1 cellular context compared by ENCODE assay signal in the genomic region with DNA sequence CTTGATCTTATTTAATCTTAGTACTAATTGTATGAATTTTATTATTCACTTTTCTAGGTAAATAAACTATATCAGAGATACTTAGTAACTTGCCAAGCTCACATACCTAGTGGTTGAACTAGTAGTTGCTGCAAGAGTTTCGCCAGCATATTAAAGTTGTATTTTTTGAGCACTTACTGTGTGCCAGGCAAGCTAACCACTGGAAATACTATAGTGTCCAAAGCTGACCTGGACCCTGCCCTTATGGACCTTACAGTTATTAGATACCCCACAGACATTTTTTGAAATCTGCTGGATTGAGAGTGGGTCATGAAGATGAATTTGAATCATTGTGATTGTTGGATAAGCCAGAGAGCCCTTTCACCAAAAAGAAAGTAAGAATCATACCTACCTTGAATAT.
TF ChIP-seq lines count a peak whose summit lies in the region.

No MANE protein-coding gene starts in this region.

TF ChIP-seq in SK-N-SH, 30 proteins besides CTCF, POLR2A, EP300 and RAD21 (continued from another document):
- TF ChIP-seq, protein P1, sequence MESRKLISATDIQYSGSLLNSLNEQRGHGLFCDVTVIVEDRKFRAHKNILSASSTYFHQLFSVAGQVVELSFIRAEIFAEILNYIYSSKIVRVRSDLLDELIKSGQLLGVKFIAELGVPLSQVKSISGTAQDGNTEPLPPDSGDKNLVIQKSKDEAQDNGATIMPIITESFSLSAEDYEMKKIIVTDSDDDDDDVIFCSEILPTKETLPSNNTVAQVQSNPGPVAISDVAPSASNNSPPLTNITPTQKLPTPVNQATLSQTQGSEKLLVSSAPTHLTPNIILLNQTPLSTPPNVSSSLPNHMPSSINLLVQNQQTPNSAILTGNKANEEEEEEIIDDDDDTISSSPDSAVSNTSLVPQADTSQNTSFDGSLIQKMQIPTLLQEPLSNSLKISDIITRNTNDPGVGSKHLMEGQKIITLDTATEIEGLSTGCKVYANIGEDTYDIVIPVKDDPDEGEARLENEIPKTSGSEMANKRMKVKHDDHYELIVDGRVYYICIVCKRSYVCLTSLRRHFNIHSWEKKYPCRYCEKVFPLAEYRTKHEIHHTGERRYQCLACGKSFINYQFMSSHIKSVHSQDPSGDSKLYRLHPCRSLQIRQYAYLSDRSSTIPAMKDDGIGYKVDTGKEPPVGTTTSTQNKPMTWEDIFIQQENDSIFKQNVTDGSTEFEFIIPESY (IDR thresholded peaks at IDR 0.05; ENCODE audit: borderline replicate concordance, low read depth): no peak
- TF ChIP-seq NFIC (IDR thresholded peaks at IDR 0.05; ENCODE audit: borderline replicate concordance): no peak
- TF ChIP-seq FOSL2 (IDR thresholded peaks at IDR 0.05; ENCODE audit: borderline replicate concordance, low read depth): no peak
- no peak for TF ChIP-seq NRF1 (IDR thresholded peaks at IDR 0.05; ENCODE audit: low read depth, low read length)
- no peak for TF ChIP-seq POLR2AphosphoS5 (IDR thresholded peaks at IDR 0.05; ENCODE audit: low read depth, low read length)
- no peak for TF ChIP-seq USF1 (IDR thresholded peaks at IDR 0.05; ENCODE audit: borderline replicate concordance, low read depth)
- TF ChIP-seq RCOR1 (IDR thresholded peaks at IDR 0.05; ENCODE audit: low read length): no peak
- no peak for TF ChIP-seq YY1 (IDR thresholded peaks at IDR 0.05; ENCODE audit: low read depth)
- TF ChIP-seq MEF2A (IDR thresholded peaks at IDR 0.05; ENCODE audit: borderline replicate concordance, low read depth): no peak
- no peak for TF ChIP-seq TEAD4 (IDR thresholded peaks at IDR 0.05; ENCODE audit: borderline replicate concordance, insufficient read depth)
- TF ChIP-seq TCF12 (IDR thresholded peaks at IDR 0.05): no peak
- no peak for TF ChIP-seq EZH2phosphoT487 (IDR thresholded peaks at IDR 0.05; ENCODE audit: borderline replicate concordance, low read depth)
- TF ChIP-seq, protein P2, sequence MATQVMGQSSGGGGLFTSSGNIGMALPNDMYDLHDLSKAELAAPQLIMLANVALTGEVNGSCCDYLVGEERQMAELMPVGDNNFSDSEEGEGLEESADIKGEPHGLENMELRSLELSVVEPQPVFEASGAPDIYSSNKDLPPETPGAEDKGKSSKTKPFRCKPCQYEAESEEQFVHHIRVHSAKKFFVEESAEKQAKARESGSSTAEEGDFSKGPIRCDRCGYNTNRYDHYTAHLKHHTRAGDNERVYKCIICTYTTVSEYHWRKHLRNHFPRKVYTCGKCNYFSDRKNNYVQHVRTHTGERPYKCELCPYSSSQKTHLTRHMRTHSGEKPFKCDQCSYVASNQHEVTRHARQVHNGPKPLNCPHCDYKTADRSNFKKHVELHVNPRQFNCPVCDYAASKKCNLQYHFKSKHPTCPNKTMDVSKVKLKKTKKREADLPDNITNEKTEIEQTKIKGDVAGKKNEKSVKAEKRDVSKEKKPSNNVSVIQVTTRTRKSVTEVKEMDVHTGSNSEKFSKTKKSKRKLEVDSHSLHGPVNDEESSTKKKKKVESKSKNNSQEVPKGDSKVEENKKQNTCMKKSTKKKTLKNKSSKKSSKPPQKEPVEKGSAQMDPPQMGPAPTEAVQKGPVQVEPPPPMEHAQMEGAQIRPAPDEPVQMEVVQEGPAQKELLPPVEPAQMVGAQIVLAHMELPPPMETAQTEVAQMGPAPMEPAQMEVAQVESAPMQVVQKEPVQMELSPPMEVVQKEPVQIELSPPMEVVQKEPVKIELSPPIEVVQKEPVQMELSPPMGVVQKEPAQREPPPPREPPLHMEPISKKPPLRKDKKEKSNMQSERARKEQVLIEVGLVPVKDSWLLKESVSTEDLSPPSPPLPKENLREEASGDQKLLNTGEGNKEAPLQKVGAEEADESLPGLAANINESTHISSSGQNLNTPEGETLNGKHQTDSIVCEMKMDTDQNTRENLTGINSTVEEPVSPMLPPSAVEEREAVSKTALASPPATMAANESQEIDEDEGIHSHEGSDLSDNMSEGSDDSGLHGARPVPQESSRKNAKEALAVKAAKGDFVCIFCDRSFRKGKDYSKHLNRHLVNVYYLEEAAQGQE (IDR thresholded peaks at IDR 0.05; ENCODE audit: low read depth, low read length): no peak
- no peak for TF ChIP-seq GATA2 (CRISPR knock-in tag; IDR thresholded peaks at IDR 0.05)
- TF ChIP-seq SMC3 (IDR thresholded peaks at IDR 0.05; ENCODE audit: low read depth, low read length): no peak
- TF ChIP-seq SIN3A (IDR thresholded peaks at IDR 0.05; ENCODE audit: borderline replicate concordance, low read depth, low read length): no peak
- TF ChIP-seq USF2 (IDR thresholded peaks at IDR 0.05; ENCODE audit: borderline replicate concordance, low read depth, low read length): no peak
- no peak for TF ChIP-seq RXRA (IDR thresholded peaks at IDR 0.05; ENCODE audit: borderline replicate concordance, low read depth)
